In the genomic region with DNA sequence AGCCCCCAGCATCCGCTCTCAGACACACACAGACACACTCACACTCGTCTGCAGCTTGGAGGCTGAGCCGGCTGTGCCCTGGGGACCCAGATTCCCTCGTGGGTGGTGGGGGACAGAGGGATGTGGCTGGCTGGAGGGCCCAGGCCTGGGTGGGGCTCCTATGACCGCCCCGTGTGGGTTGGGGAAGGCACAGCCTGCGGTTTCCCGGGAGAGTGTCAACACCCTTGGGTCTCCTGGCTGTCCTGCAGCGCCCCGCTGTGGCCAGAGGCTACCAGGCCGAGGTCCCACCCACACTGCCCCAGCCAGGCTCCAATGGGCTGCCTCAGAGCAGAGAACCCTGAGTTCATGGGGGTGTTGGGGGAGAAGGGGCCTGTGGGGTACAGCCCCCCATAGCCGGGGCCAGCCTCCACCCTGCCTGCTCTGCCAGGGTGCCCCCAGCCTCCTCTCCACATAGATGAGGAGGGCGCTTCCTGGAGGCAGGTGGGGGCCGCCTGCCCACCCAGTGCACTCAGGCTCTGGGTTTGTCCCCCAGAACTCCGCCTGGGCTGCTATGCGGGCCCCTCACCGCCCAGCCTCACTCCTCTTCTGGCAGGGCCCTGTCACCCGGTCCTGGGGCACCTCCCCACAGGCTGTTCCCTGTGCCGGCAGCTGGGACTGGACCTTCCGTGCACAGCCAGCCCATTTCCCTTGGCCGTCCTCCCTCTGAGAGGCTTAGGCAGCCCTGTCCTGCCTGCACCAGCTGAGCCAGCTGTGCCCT, we compare ENCODE assay signal across 8 cellular contexts. TPM values are rescaled to one million over a fixed set of nuclear protein-coding genes. Genes with fewer than 3 reads are reported as not detected.
DNase-seq lines count a peak whose midpoint lies in the region; ATAC-seq and TF ChIP-seq lines count a peak whose summit lies in the region.

A gene with protein sequence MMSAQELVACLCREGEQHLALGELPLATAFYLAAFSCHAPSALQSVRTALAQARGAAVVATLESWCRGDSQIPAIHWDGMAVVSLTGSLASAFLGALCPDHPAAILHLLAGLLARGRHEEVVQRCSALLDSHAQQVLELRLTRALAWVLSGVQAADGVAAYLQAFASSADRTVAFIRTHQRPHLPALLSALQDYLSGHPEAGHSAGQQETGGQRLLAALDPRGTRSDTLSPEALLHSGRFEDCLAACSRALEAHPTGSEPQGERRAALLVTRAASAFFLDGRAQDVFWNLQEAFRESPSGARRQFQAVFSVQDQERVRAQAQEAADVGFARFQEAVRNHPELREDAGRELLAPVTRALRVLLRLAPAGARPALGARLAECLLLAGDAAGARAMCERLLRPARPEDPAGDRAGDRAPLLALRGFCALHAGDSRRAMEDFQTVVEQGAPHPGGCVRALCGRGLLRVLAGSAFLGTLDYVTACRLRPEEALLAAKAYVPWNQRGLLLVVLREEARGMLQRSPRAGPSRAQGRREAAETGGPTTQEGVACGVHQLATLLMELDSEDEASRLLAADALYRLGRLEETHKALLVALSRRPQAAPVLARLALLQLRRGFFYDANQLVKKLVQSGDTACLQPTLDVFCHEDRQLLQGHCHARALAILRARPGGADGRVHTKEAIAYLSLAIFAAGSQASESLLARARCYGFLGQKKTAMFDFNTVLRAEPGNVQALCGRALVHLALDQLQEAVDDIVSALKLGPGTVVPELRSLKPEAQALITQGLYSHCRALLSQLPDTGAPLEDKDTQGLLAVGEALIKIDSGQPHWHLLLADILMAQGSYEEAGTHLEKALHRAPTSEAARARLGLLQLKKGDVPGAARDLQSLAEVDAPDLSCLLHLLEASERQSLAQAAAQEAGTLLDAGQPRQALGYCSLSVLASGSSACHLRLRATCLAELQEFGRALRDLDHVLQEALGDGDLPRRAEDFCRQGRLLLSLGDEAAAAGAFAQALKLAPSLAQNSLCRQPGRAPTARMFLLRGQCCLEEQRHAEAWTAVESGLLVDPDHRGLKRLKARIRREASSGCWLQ (minus strand): TSS at position 159 of the 757 bp plus-strand sequence. CDS start 866 bp downstream, outside the sequence.

- peak; percentile 75 to 93 (median 91) for ATAC-seq in natural killer cell
- ATAC-seq in GM21360 (IDR thresholded peaks at IDR 0.05; ENCODE audit: unreplicated experiment) = no peak
- no peak for ATAC-seq in GM18861 (IDR thresholded peaks at IDR 0.05; ENCODE audit: unreplicated experiment)

- POLR2A ChIA-PET in OCI-LY7 (lab: Charles Lee) = no interaction called here

- no peak within 1 kb of the TSS for H2AFZ ChIP-seq in OCI-LY7 (ENCODE audit: low read length)

- H3K4me2 ChIP-seq in OCI-LY7 (ENCODE audit: low read length) = no peak within 1 kb of the TSS

- peaks cover 3 to 8% of the 10 kb centered on the region in 2 donors for H3K27me3 Mint-ChIP-seq in natural killer cell (ENCODE audit: low read depth in 2 of 2)

- no peaks in the 10 kb centered on the region for H3K79me2 ChIP-seq in OCI-LY7 (ENCODE audit: insufficient read depth, low read depth, low read length)

- no peaks in the 10 kb centered on the region for H3K36me3 ChIP-seq in OCI-LY7 (ENCODE audit: insufficient read depth, low read length)

- H3K4me1 ChIP-seq in OCI-LY7 (ENCODE audit: insufficient read depth, low read length, poor library complexity, severe bottlenecking) = no peaks in the 10 kb centered on the region

- DNase-seq in DMS153 (lab: John Stamatoyannopoulos, UW) (peak; percentile 12), DMS153 treated with DMSO at 0.1 percent for 48 hours (lab: John Stamatoyannopoulos, UW; ENCODE audit: unreplicated experiment) (no peak), OCI-LY7 (ENCODE audit: low spot score) (peak; percentile 40), natural killer cell (peak; percentile 49), DMS79 treated with DMSO at 0.1 percent for 48 hours (lab: John Stamatoyannopoulos, UW) (no peak)
- peak; percentile 44 for DNase-seq in activated naive CD4-positive, alpha-beta T cell treated with anti-CD3 and anti-CD28 coated beads, Interleukin-2, amount 50 U/mL, for 16 hours

- no TSS peak for BruUV-seq in OCI-LY7 (replicated peaks; lab: Mats Ljungman, UMichigan)

- peaks cover 4 to 6% of the 10 kb centered on the region in 2 donors for H3K4me1 Mint-ChIP-seq in natural killer cell

- H3K9me2 ChIP-seq in OCI-LY7 (ENCODE audit: insufficient read depth, low read length) = no peaks in the 10 kb centered on the region

- H3K4me3 Mint-ChIP-seq in natural killer cell = no peak within 1 kb of the TSS

- no peaks in the 10 kb centered on the region for H3K36me3 Mint-ChIP-seq in natural killer cell

- H3K27ac Mint-ChIP-seq in natural killer cell = no peak within 1 kb of the TSS

- H3K4me3 ChIP-seq in OCI-LY7 (ENCODE audit: low read depth, low read length, poor library complexity, severe bottlenecking) = no peak within 1 kb of the TSS

- TF ChIP-seq CTCF in OCI-LY7 (conservative IDR thresholded peaks at IDR 0.05; ENCODE audit: low read length) (peak; percentile 69), natural killer cell (IDR thresholded peaks at IDR 0.05) (peak; percentile 33)

- no peak within 1 kb of the TSS for H3K27ac ChIP-seq in OCI-LY7 (ENCODE audit: low read depth, low read length, poor library complexity, severe bottlenecking)

- H3K9me3 Mint-ChIP-seq in natural killer cell = no peaks in the 10 kb centered on the region

- intact Hi-C loops in OCI-LY7 (cut with micrococcal nuclease; ENCODE audit: unreplicated experiment) (no loop called here), natural killer cell (cut with micrococcal nuclease) (no loop called here)

- CTCF ChIA-PET in OCI-LY7 (lab: Charles Lee; ENCODE audit: unreplicated experiment) = no interaction called here

- no peaks in the 10 kb centered on the region for H3K9me3 ChIP-seq in OCI-LY7 (ENCODE audit: low read length)

- H4K20me1 ChIP-seq in OCI-LY7 (ENCODE audit: insufficient read depth, low read length) = no peaks in the 10 kb centered on the region

RNA-seq across cellular contexts. Expression of the gene that starts here (rescaled TPM):
- total RNA-seq in OCI-LY7 (2014; rRNA removed; shearing (Covaris generic)) = 0.77 and 1.1 TPM in 2 replicates
- total RNA-seq in OCI-LY7 (2022) (2.2 TPM in 2 replicates), natural killer cell (1 to 10 TPM in 2 of 3 donors, under 1 TPM in 1; 0.80 to 1.4 (median 1.2) TPM)

Comparison
In these comparisons a context has a peak if more than half of its experiments do, and no peak if none do; other contexts are left out.
1. DNase-seq: peak in DMS153 (single experiment), OCI-LY7 (single experiment), activated naive CD4-positive, alpha-beta T cell treated with anti-CD3 and anti-CD28 coated beads, Interleukin-2, amount 50 U/mL, for 16 hours (single experiment) and natural killer cell (single experiment); none in DMS153 treated with DMSO at 0.1 percent for 48 hours (single experiment) and DMS79 treated with DMSO at 0.1 percent for 48 hours (single experiment).
2. ATAC-seq: peak in natural killer cell (3 of 3); none in GM21360 (single experiment) and GM18861 (single experiment).